In the genomic region with DNA sequence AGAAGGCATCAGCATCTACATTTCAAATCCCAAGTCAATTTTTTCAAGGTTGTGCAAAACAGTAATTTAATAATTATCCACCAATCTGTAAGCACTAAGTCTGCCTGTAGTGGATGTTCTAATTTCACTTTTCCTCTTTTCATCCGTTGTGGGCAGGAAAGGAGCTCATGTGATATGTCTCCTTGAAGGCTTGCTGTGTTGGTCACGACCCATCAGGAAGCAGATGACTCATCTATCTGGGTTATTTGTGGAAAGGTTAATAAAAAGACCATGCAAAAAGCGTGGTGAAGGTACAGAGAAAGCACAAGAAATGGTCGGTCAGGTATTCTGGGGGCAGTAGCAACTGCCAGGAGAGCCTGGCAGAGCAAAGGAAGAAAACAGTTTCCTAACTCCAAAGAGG, we compare ENCODE assay signal across 24 cellular contexts.
"Had no signal": no experiment of that assay in that cellular context is flagged by ENCODE, and none has a peak within 500 bp of the region (broad histone marks: within the 10 kb centered on the region; RNA-seq: fewer than 3 reads in every experiment).

No MANE protein-coding gene starts in this region.

- H3K4me3 Mint-ChIP-seq: activated CD4-positive, alpha-beta T cell treated with anti-CD3 and anti-CD28 coated beads, Interleukin-2, amount 10 ng/mL, durations not matched to agents 7 days and 5 days; activated naive CD8-positive, alpha-beta T cell; activated T-cell treated with anti-CD3 and anti-CD28 coated beads, Interleukin-2, amount 50 U/mL, for 72 hours; central memory CD8-positive, alpha-beta T cell; effector memory CD8-positive, alpha-beta T cell; naive thymus-derived CD4-positive, alpha-beta T cell; stimulated activated naive B cell treated with anti-CD40 and anti-IgM and Interleukin-4, amounts not matched to agents 10 μg/mL and 1 μg/mL and 100 μg/mL, for 72 hours had no signal

- H3K4me1 Mint-ChIP-seq: activated CD4-positive, alpha-beta T cell treated with anti-CD3 and anti-CD28 coated beads, Interleukin-2, amount 10 ng/mL, durations not matched to agents 7 days and 5 days; central memory CD8-positive, alpha-beta T cell; naive thymus-derived CD4-positive, alpha-beta T cell; stimulated activated naive B cell treated with anti-CD40 and anti-IgM and Interleukin-4, amounts not matched to agents 10 μg/mL and 1 μg/mL and 100 μg/mL, for 72 hours had no signal

- H3K36me3 Mint-ChIP-seq: activated naive CD8-positive, alpha-beta T cell; naive thymus-derived CD4-positive, alpha-beta T cell; stimulated activated naive B cell treated with anti-CD40 and anti-IgM and Interleukin-4, amounts not matched to agents 10 μg/mL and 1 μg/mL and 100 μg/mL, for 72 hours had no signal

- ATAC-seq: activated T-cell treated with anti-CD3 and anti-CD28 coated beads, Interleukin-2, amount 50 U/mL, for 72 hours; body of pancreas; effector memory CD8-positive, alpha-beta T cell; gastrocnemius medialis; left lung; mucosa of descending colon; naive thymus-derived CD4-positive, alpha-beta T cell; right cardiac atrium; stimulated activated naive B cell treated with anti-CD40 and anti-IgM and Interleukin-4, amounts not matched to agents 10 μg/mL and 1 μg/mL and 100 μg/mL, for 72 hours had no signal

- H3K4me3 ChIP-seq: body of pancreas, gastrocnemius medialis, left lung, mucosa of descending colon, skin epidermis, thyroid gland, vagina had no signal

- H3K4me1 ChIP-seq: body of pancreas, gastrocnemius medialis, left lung, thyroid gland, vagina had no signal

- H3K27me3 ChIP-seq: body of pancreas, gastrocnemius medialis, left lung, neutrophil, thyroid gland, vagina had no signal

- H3K27ac Mint-ChIP-seq: activated CD4-positive, alpha-beta T cell treated with anti-CD3 and anti-CD28 coated beads, Interleukin-2, amount 10 ng/mL, durations not matched to agents 7 days and 5 days; activated naive CD8-positive, alpha-beta T cell; activated T-cell treated with anti-CD3 and anti-CD28 coated beads, Interleukin-2, amount 50 U/mL, for 72 hours; effector memory CD8-positive, alpha-beta T cell; naive thymus-derived CD4-positive, alpha-beta T cell; stimulated activated naive B cell treated with anti-CD40 and anti-IgM and Interleukin-4, amounts not matched to agents 10 μg/mL and 1 μg/mL and 100 μg/mL, for 72 hours had no signal

- H3K27ac ChIP-seq: body of pancreas, epithelial cell of prostate, gastrocnemius medialis, left lung, neutrophil, skin epidermis, thyroid gland, vagina had no signal

- H3K36me3 ChIP-seq: gastrocnemius medialis, left lung, neutrophil, thyroid gland, vagina had no signal

- H3K9me3 ChIP-seq: left lung, mucosa of descending colon, neutrophil, thyroid gland, vagina had no signal

- DNase-seq: activated CD4-positive, alpha-beta T cell treated with anti-CD3 and anti-CD28 coated beads, Interleukin-2, amount 10 ng/mL, durations not matched to agents 7 days and 5 days; activated CD8-positive, alpha-beta memory T cell treated with anti-CD3 and anti-CD28 coated beads, Interleukin-2, amount 50 U/mL, for 48 hours; activated gamma-delta T cell; activated T-cell treated with anti-CD3 and anti-CD28 coated beads, Interleukin-2, amount 50 U/mL, for 72 hours; amniotic stem cell; body of pancreas; effector memory CD8-positive, alpha-beta T cell; gastrocnemius medialis; islet precursor cell; left lung; mammary epithelial cell; mucosa of descending colon; naive thymus-derived CD4-positive, alpha-beta T cell; right cardiac atrium; stimulated activated CD4-positive, alpha-beta T cell treated with anti-CD3 and anti-CD28 coated beads, Interleukin-15, amount 100 ng/mL, for 24 hours; stimulated activated CD4-positive, alpha-beta T cell treated with anti-CD3 and anti-CD28 coated beads, Interleukin-4, amount 100 ng/mL, for 1 hour; stimulated activated naive B cell treated with anti-CD40 and anti-IgM and Interleukin-4, amounts not matched to agents 10 μg/mL and 1 μg/mL and 100 μg/mL, for 72 hours; thyroid gland had no signal

- H3K27me3 Mint-ChIP-seq: activated CD4-positive, alpha-beta T cell treated with anti-CD3 and anti-CD28 coated beads, Interleukin-2, amount 10 ng/mL, durations not matched to agents 7 days and 5 days; central memory CD8-positive, alpha-beta T cell; effector memory CD8-positive, alpha-beta T cell had no signal
